8 cellular contexts compared by ENCODE assay signal in the genomic region with DNA sequence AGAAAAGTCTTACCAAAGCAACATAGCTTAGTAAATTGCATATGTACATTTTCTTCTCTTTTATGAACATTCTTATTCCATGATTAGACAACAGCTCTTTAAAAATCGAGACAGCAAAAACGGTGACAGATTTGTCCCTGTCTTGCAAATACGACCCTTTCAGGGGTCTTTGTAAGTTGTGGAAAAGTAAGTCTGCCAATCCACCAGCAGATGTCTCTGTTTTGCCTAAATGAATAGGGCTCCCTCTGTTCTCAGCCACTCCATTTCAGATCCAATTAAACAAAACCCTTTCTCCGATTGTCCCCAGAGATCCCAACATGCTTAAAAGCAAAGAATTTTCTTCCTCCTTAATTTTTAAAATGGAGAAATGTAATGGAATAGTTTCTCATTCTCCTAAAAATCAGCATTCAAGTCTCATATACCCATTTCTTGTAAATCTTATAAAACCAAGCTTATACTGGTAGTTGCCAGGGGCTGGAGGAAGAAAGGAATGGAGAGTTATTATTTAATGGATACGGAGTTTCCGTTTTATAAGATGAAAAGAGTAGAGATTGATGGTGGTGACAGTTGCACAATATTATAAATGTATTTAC.
DNase-seq lines count a peak whose midpoint lies in the region; ATAC-seq and TF ChIP-seq lines count a peak whose summit lies in the region.

No MANE protein-coding gene starts in this region.

- H3K27me3 ChIP-seq in H9 (ENCODE audit: insufficient read depth, low read length), result no peaks in the 10 kb centered on the region
- H3K27me3 ChIP-seq in heart right ventricle, result peaks cover 0 to 12% (median 0%) of the 10 kb centered on the region in 7 donors

- H3K27ac ChIP-seq in H9 (ENCODE audit: insufficient read length, low read depth, low read length) (no peak overlapping the region), heart right ventricle (no peak overlapping the region)

- intact Hi-C loops in heart right ventricle (cut with DNase I), result loop anchor here in 9 of 10 donors (1.0 to 10.0 kb wide), 7 partner anchors 94 to 584 kb away; no protein-coding TSS in a partner anchor
- intact Hi-C loops in posterior vena cava (cut with DNase I), result loop anchor here (5.0 to 10.0 kb wide), 2 partner anchors 274 to 276 kb away; no protein-coding TSS in a partner anchor

- H3K36me3 ChIP-seq in heart right ventricle, result no peaks in the 10 kb centered on the region

- no peak overlapping the region for H3K23ac ChIP-seq in H9 (ENCODE audit: insufficient read length, low read depth, low read length)

- H3K9me3 Mint-ChIP-seq in H9, result no peaks in the 10 kb centered on the region
- no peaks in the 10 kb centered on the region for H3K9me3 Mint-ChIP-seq in activated naive CD8-positive, alpha-beta T cell (ENCODE audit: low read depth)

- no peak overlapping the region for H2AFZ ChIP-seq in H9 (ENCODE audit: low read length)

- H3K56ac ChIP-seq in H9 (ENCODE audit: insufficient read length, low read depth, low read length), result no peak overlapping the region

- H3K23me2 ChIP-seq in H9 (ENCODE audit: insufficient read length, low read depth, low read length, poor library complexity, severe bottlenecking), result no peaks in the 10 kb centered on the region

- H3T11ph ChIP-seq in H9 (ENCODE audit: low read length), result no peak overlapping the region

- H4K91ac ChIP-seq in H9 (ENCODE audit: insufficient read length, low read depth, low read length), result no peak overlapping the region

- no peaks in the 10 kb centered on the region; the same call in 1 of the 2 replicates for H3K27me3 Mint-ChIP-seq in H9 (ENCODE audit: low read depth)
- no peaks in the 10 kb centered on the region for H3K27me3 Mint-ChIP-seq in activated naive CD8-positive, alpha-beta T cell

- peaks cover 14 to 16% of the 10 kb centered on the region in 2 experiments for H3K4me1 Mint-ChIP-seq in H9
- H3K4me1 Mint-ChIP-seq in activated naive CD8-positive, alpha-beta T cell (ENCODE audit: low read depth), result peaks cover 19% of the 10 kb centered on the region

- H2AK5ac ChIP-seq in H9 (ENCODE audit: insufficient read length, low read length), result no peak overlapping the region

- H3K79me2 ChIP-seq in H9 (ENCODE audit: insufficient read depth, low read length), result no peaks in the 10 kb centered on the region

- H3K4me1 ChIP-seq in H9 (ENCODE audit: insufficient read depth, low read length) (no peaks in the 10 kb centered on the region; the same call in 1 of the 2 replicates), heart right ventricle (peaks cover 0 to 9% (median 0%) of the 10 kb centered on the region in 9 donors)

- TF ChIP-seq CTCF in H9 (conservative IDR thresholded peaks at IDR 0.05) (peak; percentile 85), heart right ventricle (IDR thresholded peaks at IDR 0.05) (peak; percentile 45 to 79 (median 68)), retinal pigment epithelial cell (conservative IDR thresholded peaks at IDR 0.05; ENCODE audit: low read depth, low read length) (peak; percentile 81)

- no peak overlapping the region for H2BK120ac ChIP-seq in H9 (ENCODE audit: low read depth, low read length, poor library complexity, severe bottlenecking)

- no peaks in the 10 kb centered on the region for H3K79me1 ChIP-seq in H9 (ENCODE audit: insufficient read depth, low read depth, low read length, poor library complexity, severe bottlenecking)

- H4K5ac ChIP-seq in H9 (ENCODE audit: insufficient read length, low read depth, low read length), result no peak overlapping the region

- no peak overlapping the region for H3K9ac ChIP-seq in H9 (ENCODE audit: extremely low read depth, insufficient read length, low read length)

- ATAC-seq in heart right ventricle, result peak in 2 of 8 donors; percentile 57 to 69

- no peaks in the 10 kb centered on the region for H4K20me1 ChIP-seq in H9 (ENCODE audit: control insufficient read depth, insufficient read depth, insufficient read length)

- H3K4me3 ChIP-seq in heart right ventricle (peak overlapping the region in 1 of 10 donors; percentile 13), retinal pigment epithelial cell (ENCODE audit: low read length) (no peak overlapping the region)

- H3K9me3 ChIP-seq in H9 (ENCODE audit: control insufficient read depth, low read depth, low read length), result no peaks in the 10 kb centered on the region
- H3K9me3 ChIP-seq in heart right ventricle, result peaks cover 0 to 5% (median 0%) of the 10 kb centered on the region in 11 donors

- H3K36me3 Mint-ChIP-seq in H9 (ENCODE audit: insufficient read depth in 1 of 3, low read depth in 3 of 3), result no peaks in the 10 kb centered on the region
- H3K36me3 Mint-ChIP-seq in activated naive CD8-positive, alpha-beta T cell, result no peaks in the 10 kb centered on the region

- H2BK20ac ChIP-seq in H9 (ENCODE audit: low read depth, low read length, poor library complexity, severe bottlenecking), result no peak overlapping the region

- H2BK15ac ChIP-seq in H9 (ENCODE audit: low read depth, low read length), result no peak overlapping the region

- H2BK12ac ChIP-seq in H9 (ENCODE audit: insufficient read length, low read depth, low read length), result no peak overlapping the region

- no peak overlapping the region for H3K14ac ChIP-seq in H9 (ENCODE audit: insufficient read depth, low read length)

- no peak overlapping the region for H2BK5ac ChIP-seq in H9 (ENCODE audit: insufficient read length, low read length)

- H3K4me3 Mint-ChIP-seq in H9, result peak overlapping the region; percentile 40 to 61
- peak overlapping the region; percentile 52 for H3K4me3 Mint-ChIP-seq in activated naive CD8-positive, alpha-beta T cell

- H3K4me2 ChIP-seq in H9 (ENCODE audit: insufficient read depth, insufficient read length, low read length), result peak overlapping the region; percentile 2

- H3K18ac ChIP-seq in H9 (ENCODE audit: insufficient read length, low read depth, low read length), result no peak overlapping the region

- DNase-seq in Caki2 (ENCODE audit: low read depth) (peak; percentile 55), H9 (no peak), NCI-H2227 (lab: John Stamatoyannopoulos, UW; ENCODE audit: unreplicated experiment) (peak; percentile 53), heart right ventricle (no peak), retinal pigment epithelial cell (ENCODE audit: low read depth) (no peak), posterior vena cava (ENCODE audit: low spot score) (no peak), NCI-H187 treated with DMSO at 0.1 percent for 48 hours (lab: John Stamatoyannopoulos, UW) (no peak)

- peak overlapping the region in 1 of 3 experiments; percentile 46; a peak in 2 of 7 replicates for H3K27ac Mint-ChIP-seq in H9
- peak overlapping the region; percentile 79 for H3K27ac Mint-ChIP-seq in activated naive CD8-positive, alpha-beta T cell

- no peak overlapping the region for H4K8ac ChIP-seq in H9 (replicated peaks; ENCODE audit: insufficient read length, low read depth, low read length)

- H3K4ac ChIP-seq in H9 (ENCODE audit: low read depth, low read length), result no peak overlapping the region

- no CpG with 5 or more reads among the region's 6 CpGs for WGBS in H9 (ENCODE audit: extremely low coverage, insufficient read length, low lambda C conversion rate)
- 14 to 15% methylated on average over 6 of the region's 6 CpGs for WGBS in heart right ventricle, 2 donors

- in situ Hi-C loops in Caki2 (cut with HindIII; ENCODE audit: low pct_unique_long_range_greater_than_20kb, low sequenced_read_pairs), result loop anchor here (10.0 kb wide), 1 partner anchor 104 kb away; no protein-coding TSS in a partner anchor

Comparison
In these comparisons a context has a peak if more than half of its experiments do, and no peak if none do; other contexts are left out.
1. DNase-seq: peak in Caki2 (single experiment) and NCI-H2227 (single experiment); none in H9 (single experiment), heart right ventricle (0 of 2), retinal pigment epithelial cell (single experiment), posterior vena cava (single experiment) and NCI-H187 treated with DMSO at 0.1 percent for 48 hours (single experiment).
2. Peak in every context shown above with its lines, with median percentiles within 50 percentile points of each other: CTCF ChIP-seq.